13 cellular contexts compared by ENCODE assay signal in genomic region chr6:3766219-3766618, GRCh38. TPM values are rescaled to one million over a fixed set of nuclear protein-coding genes. Genes with fewer than 3 reads are reported as not detected.
DNase-seq lines count a peak whose midpoint lies in the region; ATAC-seq and TF ChIP-seq lines count a peak whose summit lies in the region.
"Had no signal": no experiment of that assay in that cellular context is flagged by ENCODE, and none has a peak within 500 bp of the region (broad histone marks: within the 10 kb centered on the region; RNA-seq: fewer than 3 reads in every experiment).

No MANE protein-coding gene starts in this region.

- TF ChIP-seq POLR2A in suprapubic skin (IDR thresholded peaks at IDR 0.05), result no peak

- H3K36me3 ChIP-seq in RWPE2 (ENCODE audit: low read depth) (no peaks in the 10 kb centered on the region), suprapubic skin (no peaks in the 10 kb centered on the region)
- H3K36me3 ChIP-seq: adrenal gland had no signal

- H3K4me1 ChIP-seq in RWPE2 (ENCODE audit: insufficient read depth, poor library complexity, severe bottlenecking) (peaks cover 29% of the 10 kb centered on the region), suprapubic skin (peaks cover 17% of the 10 kb centered on the region)

- TF ChIP-seq CTCF in RWPE2 (IDR thresholded peaks at IDR 0.05; ENCODE audit: poor library complexity, severe bottlenecking), result no peak
- no peak for TF ChIP-seq CTCF in suprapubic skin (IDR thresholded peaks at IDR 0.05)

- ATAC-seq in RWPE2 (ENCODE audit: low read depth), result peak; percentile 81
- ATAC-seq in GM21367 (IDR thresholded peaks at IDR 0.05; ENCODE audit: unreplicated experiment), result no peak
- no peak for ATAC-seq in HG03045 (IDR thresholded peaks at IDR 0.05; ENCODE audit: unreplicated experiment)

- H3K27me3 ChIP-seq in RWPE2 (ENCODE audit: insufficient read depth, poor library complexity, severe bottlenecking) (no peaks in the 10 kb centered on the region), suprapubic skin (no peaks in the 10 kb centered on the region)
- H3K27me3 ChIP-seq: adrenal gland had no signal

- 16% methylated on average over 9 of the region's 9 CpGs for WGBS in suprapubic skin

- no peaks in the 10 kb centered on the region for H3K9me3 ChIP-seq in RWPE2 (ENCODE audit: severe bottlenecking)
- no peaks in the 10 kb centered on the region for H3K9me3 ChIP-seq in suprapubic skin
- H3K9me3 ChIP-seq: adrenal gland had no signal

- DNase-seq in GM03348 (ENCODE audit: low spot score) (peak; percentile 84), RWPE2 (ENCODE audit: low spot score) (no peak), fibroblast of the conjunctiva (ENCODE audit: low read depth) (peak; percentile 63), suprapubic skin (ENCODE audit: low spot score in 2 of 2) (peak; percentile 63 to 67), NCI-H1436 treated with DMSO at 0.1 percent for 48 hours (lab: John Stamatoyannopoulos, UW) (no peak)
- no peak for DNase-seq in activated CD8-positive, alpha-beta memory T cell treated with anti-CD3 and anti-CD28 coated beads for 24 hours
- DNase-seq: activated CD8-positive, alpha-beta memory T cell treated with anti-CD3 and anti-CD28 coated beads, Interleukin-2, amount 50 U/mL, for 48 hours; adrenal gland; effector CD8-positive, alpha-beta T cell; NCI-H526 treated with DMSO at 0.1 percent for 48 hours; stimulated activated CD4-positive, alpha-beta T cell treated with anti-CD3 and anti-CD28 coated beads, Interleukin-2, amount 100 ng/mL, for 24 hours had no signal

- H3K27ac ChIP-seq in RWPE2 (ENCODE audit: poor library complexity, severe bottlenecking) (peak overlapping the region; percentile 44), suprapubic skin (peak overlapping the region; percentile 10)
- H3K27ac ChIP-seq: adrenal gland had no signal

- no peak overlapping the region for H3K4me3 ChIP-seq in RWPE2 (ENCODE audit: severe bottlenecking)
- H3K4me3 ChIP-seq in suprapubic skin, result no peak overlapping the region
- H3K4me3 ChIP-seq: adrenal gland had no signal

- no peak for TF ChIP-seq EP300 in suprapubic skin (IDR thresholded peaks at IDR 0.05)

RNA-seq across cellular contexts. Expression of gene PXDC1, which starts 14.7 kb away (rescaled TPM):
- 100 to 1,000 TPM in 1 of 4 donors, 10 to 100 TPM in 3; 63.1 to 108 (median 68.5) TPM for total RNA-seq in suprapubic skin

Comparison
In these comparisons a context has a peak if more than half of its experiments do, and no peak if none do; other contexts are left out.
1. DNase-seq: peak in GM03348 (single experiment), fibroblast of the conjunctiva (single experiment) and suprapubic skin (2 of 2); none in RWPE2 (single experiment), NCI-H1436 treated with DMSO at 0.1 percent for 48 hours (single experiment) and activated CD8-positive, alpha-beta memory T cell treated with anti-CD3 and anti-CD28 coated beads for 24 hours (single experiment).